In the genomic region with DNA sequence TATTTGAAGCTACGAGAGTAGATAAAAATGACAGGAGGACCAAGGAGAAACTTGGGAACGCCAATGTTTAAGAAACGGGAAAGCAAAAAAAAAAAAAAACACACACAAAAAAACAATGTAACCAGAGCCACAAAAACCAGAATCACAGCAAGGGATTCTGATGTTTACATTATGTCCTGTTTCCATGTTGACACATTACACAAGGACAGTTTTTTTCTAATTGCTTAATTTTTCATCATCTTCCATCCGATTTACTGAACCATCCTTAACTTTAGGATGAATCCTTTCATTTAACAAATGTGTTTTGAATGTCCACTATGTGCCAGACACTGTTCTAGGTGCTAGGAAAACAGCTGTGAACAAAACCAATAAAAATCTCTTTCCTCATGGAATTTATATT, we compare ENCODE assay signal across 17 cellular contexts. TPM values are rescaled to one million over a fixed set of nuclear protein-coding genes. Genes with fewer than 3 reads are reported as not detected.
DNase-seq lines count a peak whose midpoint lies in the region; ATAC-seq, FAIRE-seq and TF ChIP-seq lines count a peak whose summit lies in the region.
"Had no signal": no experiment of that assay in that cellular context is flagged by ENCODE, and none has a peak within 500 bp of the region (broad histone marks: within the 10 kb centered on the region; RNA-seq: fewer than 3 reads in every experiment).

No MANE protein-coding gene starts in this region.

- TF ChIP-seq POLR2A in A549 (IDR thresholded peaks at IDR 0.05; ENCODE audit: low read length) (no peak), erythroblast (IDR thresholded peaks at IDR 0.05; ENCODE audit: low read length) (no peak)

- no peak for DNase-seq in A549 (ENCODE audit: low read depth in 1 of 2, low spot score in 1 of 2)
- DNase-seq in CD8-positive, alpha-beta memory T cell = no peak
- DNase-seq in hepatocyte (ENCODE audit: low spot score) = no peak
- DNase-seq in erythroblast (lab: John Stamatoyannopoulos, UW) = no peak
- DNase-seq in RKO (ENCODE audit: low spot score) = no peak
- no peak for DNase-seq in activated gamma-delta T cell treated with Interleukin-2 at 50 U/mL for 16 hours
- DNase-seq: activated CD8-positive, alpha-beta T cell treated with anti-CD3 and anti-CD28 coated beads, Interleukin-2, amount 10 ng/mL, durations not matched to agents 7 days and 5 days; foreskin fibroblast; NCI-H2081 treated with DMSO at 0.1 percent for 48 hours; NCI-H524 treated with DMSO at 0.1 percent for 48 hours; stimulated activated CD4-positive, alpha-beta T cell treated with anti-CD3 and anti-CD28 coated beads, Interleukin-4, amount 100 ng/mL, for 1 hour; WERI-Rb-1 had no signal

- ATAC-seq in A549 (no peak), HG02610 (IDR thresholded peaks at IDR 0.05; ENCODE audit: unreplicated experiment) (no peak)
- ATAC-seq: activated CD8-positive, alpha-beta T cell treated with anti-CD3 and anti-CD28 coated beads, Interleukin-2, amount 10 ng/mL, durations not matched to agents 7 days and 5 days; left lobe of liver; SK-N-SH treated with all-trans-retinoic acid at 6 μM for 48 hours had no signal

- H3K27me3 Mint-ChIP-seq in CD8-positive, alpha-beta memory T cell = peaks cover 6 to 8% of the 10 kb centered on the region in 2 donors

- H3K27ac Mint-ChIP-seq in CD8-positive, alpha-beta memory T cell = peak overlapping the region in 5 of 8 donors; percentile 30 to 93 (median 89)

- H3K4me3 Mint-ChIP-seq in CD8-positive, alpha-beta memory T cell = peak overlapping the region in 2 of 7 donors; percentile 25 to 91

- TF ChIP-seq RAD21 in A549 (conservative IDR thresholded peaks at IDR 0.05 in 1 of 2, IDR thresholded peaks at IDR 0.05 in 1 of 2) = no peak

- no peaks in the 10 kb centered on the region for H3K9me3 Mint-ChIP-seq in CD8-positive, alpha-beta memory T cell

- H3K9me3 ChIP-seq in A549 (no peaks in the 10 kb centered on the region), hepatocyte (ENCODE audit: low read depth) (no peaks in the 10 kb centered on the region)
- H3K9me3 ChIP-seq in CD8-positive, alpha-beta memory T cell (ENCODE audit: low read length) = no peaks in the 10 kb centered on the region
- H3K9me3 ChIP-seq: suprapubic skin had no signal

- H3K4me1 Mint-ChIP-seq in CD8-positive, alpha-beta memory T cell = peaks cover 42 to 48% (median 45%) of the 10 kb centered on the region in 3 donors

- WGBS in A549 (ENCODE audit: missing lambda C conversion rate) = 86% methylated on average over 4 of the region's 4 CpGs
- 98% methylated on average over 4 of the region's 4 CpGs for WGBS in hepatocyte (ENCODE audit: low lambda C conversion rate, missing lambda C conversion rate)

- no peak for FAIRE-seq in A549 (lab: Jason Lieb, UNC)

- peaks cover 8% of the 10 kb centered on the region for H4K20me1 ChIP-seq in hepatocyte (ENCODE audit: insufficient read depth, poor library complexity, severe bottlenecking)

- POLR2A ChIA-PET in A549 (lab: Yijun Ruan, JAX) = interaction anchor here (2.8 kb wide), 1 partner anchor 19 kb away, joined by 28 read pairs; a partner anchor contains a TSS
- POLR2A ChIA-PET in CD8-positive, alpha-beta memory T cell (lab: Charles Lee) = no interaction called here

- no peaks in the 10 kb centered on the region for H3K9me2 ChIP-seq in hepatocyte (replicated peaks; ENCODE audit: insufficient read depth)

- no peaks in the 10 kb centered on the region for H3K27me3 ChIP-seq in CD8-positive, alpha-beta memory T cell (ENCODE audit: insufficient read depth, low read length, poor library complexity, severe bottlenecking)
- no peaks in the 10 kb centered on the region for H3K27me3 ChIP-seq in hepatocyte
- H3K27me3 ChIP-seq: suprapubic skin had no signal

- no peaks in the 10 kb centered on the region for H3K36me3 ChIP-seq in CD8-positive, alpha-beta memory T cell (ENCODE audit: insufficient read depth, low read length)
- H3K36me3 ChIP-seq in hepatocyte (replicated peaks; ENCODE audit: insufficient read depth, low read depth) = no peaks in the 10 kb centered on the region
- H3K36me3 ChIP-seq: suprapubic skin had no signal

- H3K36me3 Mint-ChIP-seq in CD8-positive, alpha-beta memory T cell = peaks cover 0 to 21% (median 2%) of the 10 kb centered on the region in 3 donors

- H2AFZ ChIP-seq in hepatocyte = no peak overlapping the region

- H3K4me3 ChIP-seq in A549 (no peak overlapping the region), hepatocyte (no peak overlapping the region)
- no peak overlapping the region for H3K4me3 ChIP-seq in CD8-positive, alpha-beta memory T cell (ENCODE audit: low read length)

- CTCF ChIA-PET in A549 (lab: Yijun Ruan, JAX) = interaction anchor here (4.1 kb wide), 1 partner anchor 19 kb away, joined by 27 read pairs; a partner anchor contains a TSS
- CTCF ChIA-PET in CD8-positive, alpha-beta memory T cell (lab: Charles Lee) = interaction anchor here (1.2 to 8.4 kb wide), 2 partner anchors 18 to 31 kb away, joined by 3 to 86 read pairs; a partner anchor contains a TSS

- TF ChIP-seq CTCF in A549 (IDR thresholded peaks at IDR 0.05) = no peak
- no peak for TF ChIP-seq CTCF in VCaP (conservative IDR thresholded peaks at IDR 0.05)
- TF ChIP-seq CTCF in hepatocyte (IDR thresholded peaks at IDR 0.05; ENCODE audit: poor library complexity) = no peak

- H3K27ac ChIP-seq in A549 = peak overlapping the region; percentile 74 to 86; a peak in 5 of 6 replicates
- H3K27ac ChIP-seq in CD8-positive, alpha-beta memory T cell (ENCODE audit: low read depth, low read length) = no peak overlapping the region
- H3K27ac ChIP-seq in VCaP = peak overlapping the region; percentile 86
- H3K27ac ChIP-seq in hepatocyte = peak overlapping the region; percentile 89
- H3K27ac ChIP-seq: WERI-Rb-1 had no signal

- H3K79me2 ChIP-seq in hepatocyte = peaks cover 26% of the 10 kb centered on the region

- peaks cover 43% of the 10 kb centered on the region for H3K4me1 ChIP-seq in A549
- peaks cover 33% of the 10 kb centered on the region for H3K4me1 ChIP-seq in CD8-positive, alpha-beta memory T cell (ENCODE audit: insufficient read depth, low read length)
- H3K4me1 ChIP-seq in hepatocyte (ENCODE audit: insufficient read depth) = peaks cover 11% of the 10 kb centered on the region

- no peak for TF ChIP-seq EP300 in A549 (IDR thresholded peaks at IDR 0.05)

- H3K4me2 ChIP-seq in A549 (peak overlapping the region; percentile 80; the same call in 2 of the 3 replicates), hepatocyte (no peak overlapping the region)

TF ChIP-seq in A549, 52 proteins besides CTCF, POLR2A, EP300 and RAD21 (continues in another document):
- TF ChIP-seq, protein P1, sequence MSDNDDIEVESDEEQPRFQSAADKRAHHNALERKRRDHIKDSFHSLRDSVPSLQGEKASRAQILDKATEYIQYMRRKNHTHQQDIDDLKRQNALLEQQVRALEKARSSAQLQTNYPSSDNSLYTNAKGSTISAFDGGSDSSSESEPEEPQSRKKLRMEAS (IDR thresholded peaks at IDR 0.05) = no peak
- TF ChIP-seq MAZ (IDR thresholded peaks at IDR 0.05; ENCODE audit: borderline replicate concordance, low read depth, low read length) = no peak
- TF ChIP-seq, protein P2, sequence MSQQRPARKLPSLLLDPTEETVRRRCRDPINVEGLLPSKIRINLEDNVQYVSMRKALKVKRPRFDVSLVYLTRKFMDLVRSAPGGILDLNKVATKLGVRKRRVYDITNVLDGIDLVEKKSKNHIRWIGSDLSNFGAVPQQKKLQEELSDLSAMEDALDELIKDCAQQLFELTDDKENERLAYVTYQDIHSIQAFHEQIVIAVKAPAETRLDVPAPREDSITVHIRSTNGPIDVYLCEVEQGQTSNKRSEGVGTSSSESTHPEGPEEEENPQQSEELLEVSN (IDR thresholded peaks at IDR 0.05; ENCODE audit: borderline replicate concordance, low read depth) = no peak
- TF ChIP-seq NR3C1 (IDR thresholded peaks at IDR 0.05) = no peak
- TF ChIP-seq, protein P3, sequence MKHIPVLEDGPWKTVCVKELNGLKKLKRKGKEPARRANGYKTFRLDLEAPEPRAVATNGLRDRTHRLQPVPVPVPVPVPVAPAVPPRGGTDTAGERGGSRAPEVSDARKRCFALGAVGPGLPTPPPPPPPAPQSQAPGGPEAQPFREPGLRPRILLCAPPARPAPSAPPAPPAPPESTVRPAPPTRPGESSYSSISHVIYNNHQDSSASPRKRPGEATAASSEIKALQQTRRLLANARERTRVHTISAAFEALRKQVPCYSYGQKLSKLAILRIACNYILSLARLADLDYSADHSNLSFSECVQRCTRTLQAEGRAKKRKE (CRISPR knock-in tag; IDR thresholded peaks at IDR 0.05; ENCODE audit: low read depth) = no peak
- TF ChIP-seq GATA3 (IDR thresholded peaks at IDR 0.05; ENCODE audit: borderline replicate concordance) = no peak
- TF ChIP-seq BHLHE40 (IDR thresholded peaks at IDR 0.05; ENCODE audit: low read depth, low read length) = no peak
- TF ChIP-seq POLR2AphosphoS2 (conservative IDR thresholded peaks at IDR 0.05; ENCODE audit: low read length) = no peak
- no peak for TF ChIP-seq TP53 (CRISPR knock-in tag; IDR thresholded peaks at IDR 0.05)
- no peak for TF ChIP-seq RNF2 (IDR thresholded peaks at IDR 0.05; ENCODE audit: borderline replicate concordance, low read depth)
- no peak for TF ChIP-seq HEYL (CRISPR knock-in tag; IDR thresholded peaks at IDR 0.05)
- TF ChIP-seq FOSL2 (IDR thresholded peaks at IDR 0.05) = no peak
- no peak for TF ChIP-seq FOSL2 (CRISPR knock-in tag; IDR thresholded peaks at IDR 0.05)
- no peak for TF ChIP-seq MYC (IDR thresholded peaks at IDR 0.05; ENCODE audit: borderline replicate concordance, low read length)
- no peak for TF ChIP-seq MAFK (IDR thresholded peaks at IDR 0.05; ENCODE audit: partially characterized antibody)

RNA-seq across cellular contexts. Expression of a gene that starts 1.4 kb away (rescaled TPM):
- polyA plus RNA-seq in A549 (2011; rRNA removed) (12.7 and 15.5 TPM in 2 replicates), A549 (2017; fragmentation: RNase III; extraction: RNeasy Plus Mini Kit Qiagen cat#74134 plus additional on column Dnase treatment) (8.4 to 9.8 TPM (median 8.9 TPM) in 3 replicates), hepatocyte (25.9 and 28.7 TPM in 2 replicates)
- polyA plus RNA-seq in A549 (2012; cell fraction: cytosol; rRNA removed) = 3.6 and 4.3 TPM in 2 replicates
- polyA plus RNA-seq in A549 (2012; cell fraction: nucleus; rRNA removed) = 2.3 and 2.9 TPM in 2 replicates
- polyA minus RNA-seq in A549 (2011; rRNA and poly(A)+ RNA removed) = 19.5 and 20.4 TPM in 2 replicates
- 10 to 100 TPM; 21.9 to 27.1 TPM for total RNA-seq in CD8-positive, alpha-beta memory T cell
- polyA plus RNA-seq in CD8-positive, alpha-beta memory T cell = 21.6 TPM
- total RNA-seq in hepatocyte = 33.5 and 36.4 TPM in 2 replicates

RNA-seq across cellular contexts. Expression of a gene that starts 18.3 kb away (rescaled TPM):
- polyA plus RNA-seq in A549 (2011; rRNA removed) (19.7 and 22.4 TPM in 2 replicates), A549 (2017; fragmentation: RNase III; extraction: RNeasy Plus Mini Kit Qiagen cat#74134 plus additional on column Dnase treatment) (12.2 to 14.8 TPM (median 12.3 TPM) in 3 replicates), hepatocyte (39.2 and 41.2 TPM in 2 replicates)
- 11.1 and 11.6 TPM in 2 replicates for polyA plus RNA-seq in A549 (2012; cell fraction: cytosol; rRNA removed)
- 10.3 and 13.7 TPM in 2 replicates for polyA plus RNA-seq in A549 (2012; cell fraction: nucleus; rRNA removed)
- polyA minus RNA-seq in A549 (2011; rRNA and poly(A)+ RNA removed) = 9.1 and 10.4 TPM in 2 replicates
- total RNA-seq in CD8-positive, alpha-beta memory T cell = 10 to 100 TPM; 27.7 to 29.3 TPM
- polyA plus RNA-seq in CD8-positive, alpha-beta memory T cell = 22.1 TPM
- total RNA-seq in hepatocyte = 27.2 and 30.1 TPM in 2 replicates
